In the genomic region with DNA sequence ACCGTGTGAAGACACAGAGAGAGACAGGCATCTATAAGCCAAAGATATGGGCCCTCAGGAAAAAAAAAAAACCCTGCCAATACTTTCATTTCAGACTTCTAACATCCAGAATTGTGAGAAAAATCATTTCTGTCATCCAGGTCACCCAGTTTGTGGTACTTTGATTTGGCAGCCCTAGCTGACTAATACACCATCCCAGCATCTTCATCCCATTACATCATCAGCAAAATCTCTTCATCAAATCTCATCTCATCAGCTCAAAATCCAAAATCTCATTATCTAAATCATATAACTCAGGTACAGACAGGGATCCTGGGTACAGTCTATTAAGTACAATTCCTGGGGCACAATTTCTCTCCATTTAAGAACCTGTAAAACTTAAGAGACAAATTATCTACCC, we compare ENCODE assay signal across 17 cellular contexts. TPM values are rescaled to one million over a fixed set of nuclear protein-coding genes. Genes with fewer than 3 reads are reported as not detected.
DNase-seq lines count a peak whose midpoint lies in the region; ATAC-seq and TF ChIP-seq lines count a peak whose summit lies in the region.
"Had no signal": no experiment of that assay in that cellular context is flagged by ENCODE, and none has a peak within 500 bp of the region (broad histone marks: within the 10 kb centered on the region; RNA-seq: fewer than 3 reads in every experiment).

No MANE protein-coding gene starts in this region.

- dilution Hi-C loops in mammary epithelial cell (cut with HindIII; ENCODE audit: low sequenced_read_pairs), result no loop called here

- H3K4me2 ChIP-seq in mammary epithelial cell (ENCODE audit: insufficient read depth, low read depth, low read length) (no peak overlapping the region), OCI-LY7 (ENCODE audit: low read length) (no peak overlapping the region)
- H3K4me2 ChIP-seq: BLaER1 treated with 17β-estradiol and CSF1 and Interleukin-3, amounts not matched to agents 10 nM and 100 nM had no signal

- POLR2A ChIA-PET in OCI-LY7 (lab: Charles Lee), result no interaction called here

- in situ Hi-C loops in mammary epithelial cell (cut with MboI; ENCODE audit: low sequenced_read_pairs in 2 of 2), result no loop called here

- peaks cover 0 to 5% (median 0%) of the 10 kb centered on the region in 7 donors for H3K9me3 Mint-ChIP-seq in CD14-positive monocyte
- H3K9me3 Mint-ChIP-seq: CD4-positive, alpha-beta T cell; IgD-negative memory B cell had no signal

- H2AFZ ChIP-seq in mammary epithelial cell (ENCODE audit: low read depth, low read length) (no peak overlapping the region), OCI-LY7 (ENCODE audit: low read length) (no peak overlapping the region)

- no peak overlapping the region for H3K4me3 ChIP-seq in mammary epithelial cell (replicated peaks in 1 of 3; ENCODE audit: insufficient read depth in 1 of 3, low read depth in 2 of 3, low read length in 3 of 3)
- no peak overlapping the region for H3K4me3 ChIP-seq in breast epithelium
- no peak overlapping the region for H3K4me3 ChIP-seq in RWPE2 (ENCODE audit: severe bottlenecking)
- H3K4me3 ChIP-seq in OCI-LY7 (ENCODE audit: low read depth, low read length, poor library complexity, severe bottlenecking), result no peak overlapping the region
- H3K4me3 ChIP-seq: BLaER1 treated with 17β-estradiol and CSF1 and Interleukin-3, amounts not matched to agents 10 nM and 100 nM; GM23248 had no signal

- CTCF ChIA-PET in mammary epithelial cell (lab: Charles Lee; ENCODE audit: low non-redundant PET) (no interaction called here), OCI-LY7 (lab: Charles Lee; ENCODE audit: unreplicated experiment) (no interaction called here)

- intact Hi-C loops in mammary epithelial cell (cut with micrococcal nuclease) (no loop called here), breast epithelium (cut with DNase I; ENCODE audit: low total_unique reads) (no loop called here), CD14-positive monocyte (cut with micrococcal nuclease) (no loop called here), OCI-LY7 (cut with micrococcal nuclease; ENCODE audit: unreplicated experiment) (no loop called here)

- H3K79me2 ChIP-seq in mammary epithelial cell (ENCODE audit: insufficient read depth, low read length) (no peaks in the 10 kb centered on the region), OCI-LY7 (ENCODE audit: insufficient read depth, low read depth, low read length) (no peaks in the 10 kb centered on the region)

- 96% methylated on average over 1 of the region's 1 CpG for WGBS in mammary epithelial cell (ENCODE audit: low coverage, missing lambda C conversion rate)

- H3K9me3 ChIP-seq in mammary epithelial cell (replicated peaks; ENCODE audit: insufficient read depth, low read length) (no peaks in the 10 kb centered on the region), breast epithelium (no peaks in the 10 kb centered on the region), RWPE2 (ENCODE audit: severe bottlenecking) (no peaks in the 10 kb centered on the region), OCI-LY7 (ENCODE audit: low read length) (no peaks in the 10 kb centered on the region)

- DNase-seq in mammary epithelial cell (peak; percentile 7), breast epithelium (ENCODE audit: low spot score in 2 of 2) (no peak), RWPE2 (ENCODE audit: low spot score) (no peak), dermis blood vessel endothelial cell (peak; percentile 4), NCI-H1930 (lab: John Stamatoyannopoulos, UW) (no peak), CD14-positive monocyte (ENCODE audit: low spot score) (no peak), OCI-LY7 (ENCODE audit: low spot score) (no peak)
- DNase-seq: ACHN; CD4-positive, alpha-beta T cell; DND-41; GF-D8; GM23248 had no signal

- H3K27me3 ChIP-seq in mammary epithelial cell (ENCODE audit: insufficient read depth, low read length) (no peaks in the 10 kb centered on the region), breast epithelium (no peaks in the 10 kb centered on the region), RWPE2 (ENCODE audit: insufficient read depth, poor library complexity, severe bottlenecking) (no peaks in the 10 kb centered on the region)
- H3K27me3 ChIP-seq: BLaER1 treated with 17β-estradiol and CSF1 and Interleukin-3, amounts not matched to agents 10 nM and 100 nM had no signal

- H3K36me3 ChIP-seq in mammary epithelial cell (ENCODE audit: insufficient read depth, low read length), result no peaks in the 10 kb centered on the region
- no peaks in the 10 kb centered on the region for H3K36me3 ChIP-seq in breast epithelium
- H3K36me3 ChIP-seq in RWPE2 (ENCODE audit: low read depth), result no peaks in the 10 kb centered on the region
- no peaks in the 10 kb centered on the region for H3K36me3 ChIP-seq in OCI-LY7 (ENCODE audit: insufficient read depth, low read length)
- H3K36me3 ChIP-seq: BLaER1 treated with 17β-estradiol and CSF1 and Interleukin-3, amounts not matched to agents 10 nM and 100 nM had no signal

- peaks cover 2 to 9% (median 3%) of the 10 kb centered on the region in 3 donors for H3K27me3 Mint-ChIP-seq in CD14-positive monocyte (ENCODE audit: low read depth in 3 of 3)

- H3K4me3 Mint-ChIP-seq in CD14-positive monocyte, result no peak overlapping the region
- H3K4me3 Mint-ChIP-seq: CD4-positive, alpha-beta T cell; IgD-negative memory B cell had no signal

- H3K27ac ChIP-seq in mammary epithelial cell (ENCODE audit: insufficient read depth, low read depth, low read length) (no peak overlapping the region), breast epithelium (no peak overlapping the region), RWPE2 (ENCODE audit: poor library complexity, severe bottlenecking) (peak overlapping the region; percentile 59), OCI-LY7 (ENCODE audit: low read depth, low read length, poor library complexity, severe bottlenecking) (no peak overlapping the region)
- H3K27ac ChIP-seq: BLaER1 treated with 17β-estradiol and CSF1 and Interleukin-3, amounts not matched to agents 10 nM and 100 nM; GM23248 had no signal

- no peaks in the 10 kb centered on the region for H3K4me1 Mint-ChIP-seq in CD14-positive monocyte
- H3K4me1 Mint-ChIP-seq: IgD-negative memory B cell had no signal

- H3K27ac Mint-ChIP-seq in CD14-positive monocyte, result no peak overlapping the region
- H3K27ac Mint-ChIP-seq: CD4-positive, alpha-beta T cell; IgD-negative memory B cell had no signal

- H4K20me1 ChIP-seq in mammary epithelial cell (ENCODE audit: insufficient read depth, low read length) (no peaks in the 10 kb centered on the region), OCI-LY7 (ENCODE audit: insufficient read depth, low read length) (no peaks in the 10 kb centered on the region)
- H4K20me1 ChIP-seq: BLaER1 treated with 17β-estradiol and CSF1 and Interleukin-3, amounts not matched to agents 10 nM and 100 nM had no signal

- ATAC-seq in RWPE2 (ENCODE audit: low read depth), result no peak
- no peak for ATAC-seq in esophagus mucosa
- ATAC-seq: HCT116 had no signal

- TF ChIP-seq CTCF in mammary epithelial cell (conservative IDR thresholded peaks at IDR 0.05 in 1 of 2, IDR thresholded peaks at IDR 0.05 in 1 of 2; ENCODE audit: extremely low read depth in 1 of 2, insufficient read depth in 1 of 2, low read depth in 1 of 2, low read length in 2 of 2) (no peak), breast epithelium (IDR thresholded peaks at IDR 0.05) (no peak), RWPE2 (IDR thresholded peaks at IDR 0.05; ENCODE audit: poor library complexity, severe bottlenecking) (no peak), CD14-positive monocyte (IDR thresholded peaks at IDR 0.05) (no peak), OCI-LY7 (conservative IDR thresholded peaks at IDR 0.05; ENCODE audit: low read length) (no peak)

- TF ChIP-seq POLR2A in breast epithelium (IDR thresholded peaks at IDR 0.05), result no peak

- H3K4me1 ChIP-seq in mammary epithelial cell (ENCODE audit: insufficient read depth, low read length), result peaks cover 14% of the 10 kb centered on the region
- H3K4me1 ChIP-seq in breast epithelium, result no peaks in the 10 kb centered on the region
- H3K4me1 ChIP-seq in RWPE2 (ENCODE audit: insufficient read depth, poor library complexity, severe bottlenecking), result peaks cover 32% of the 10 kb centered on the region
- H3K4me1 ChIP-seq in OCI-LY7 (ENCODE audit: insufficient read depth, low read length, poor library complexity, severe bottlenecking), result no peaks in the 10 kb centered on the region

- BruUV-seq in mammary epithelial cell (replicated peaks; lab: Mats Ljungman, UMichigan), result no TSS peak
- BruUV-seq in OCI-LY7 (replicated peaks; lab: Mats Ljungman, UMichigan), result no TSS peak

- no peak overlapping the region for H3K9ac ChIP-seq in mammary epithelial cell (ENCODE audit: insufficient read depth, low read length)
- H3K9ac ChIP-seq: BLaER1 treated with 17β-estradiol and CSF1 and Interleukin-3, amounts not matched to agents 10 nM and 100 nM; GM23248 had no signal

- no peaks in the 10 kb centered on the region for H3K9me2 ChIP-seq in OCI-LY7 (ENCODE audit: insufficient read depth, low read length)

- no peaks in the 10 kb centered on the region for H3K36me3 Mint-ChIP-seq in CD14-positive monocyte

RNA-seq across cellular contexts. Expression of a gene that starts 51.9 kb away (rescaled TPM):
- not detected for total RNA-seq in mammary epithelial cell
- polyA plus RNA-seq in mammary epithelial cell, result not detected
- polyA minus RNA-seq in mammary epithelial cell, result not detected
- not detected for total RNA-seq in breast epithelium
- not detected in 2 replicates for total RNA-seq in dermis blood vessel endothelial cell
- total RNA-seq in esophagus mucosa, result not detected
- polyA plus RNA-seq in CD14-positive monocyte, result not detected
- total RNA-seq in OCI-LY7 (2014; rRNA removed; shearing (Covaris generic)), result not detected in 2 replicates
- total RNA-seq in OCI-LY7 (2022), result not detected in 2 replicates
- total RNA-seq: A172; CD4-positive, alpha-beta T cell; GM23248 had no signal
- polyA plus RNA-seq: GM23248, IgD-negative memory B cell had no signal

Comparison
In these comparisons a context has a peak if more than half of its experiments do, and no peak if none do; other contexts are left out.
1. DNase-seq: peak in mammary epithelial cell (single experiment) and dermis blood vessel endothelial cell (single experiment); none in breast epithelium (0 of 2), RWPE2 (single experiment), NCI-H1930 (0 of 2), CD14-positive monocyte (single experiment) and OCI-LY7 (single experiment).